ENCODE assay signal across 8 cellular contexts in the genomic region with DNA sequence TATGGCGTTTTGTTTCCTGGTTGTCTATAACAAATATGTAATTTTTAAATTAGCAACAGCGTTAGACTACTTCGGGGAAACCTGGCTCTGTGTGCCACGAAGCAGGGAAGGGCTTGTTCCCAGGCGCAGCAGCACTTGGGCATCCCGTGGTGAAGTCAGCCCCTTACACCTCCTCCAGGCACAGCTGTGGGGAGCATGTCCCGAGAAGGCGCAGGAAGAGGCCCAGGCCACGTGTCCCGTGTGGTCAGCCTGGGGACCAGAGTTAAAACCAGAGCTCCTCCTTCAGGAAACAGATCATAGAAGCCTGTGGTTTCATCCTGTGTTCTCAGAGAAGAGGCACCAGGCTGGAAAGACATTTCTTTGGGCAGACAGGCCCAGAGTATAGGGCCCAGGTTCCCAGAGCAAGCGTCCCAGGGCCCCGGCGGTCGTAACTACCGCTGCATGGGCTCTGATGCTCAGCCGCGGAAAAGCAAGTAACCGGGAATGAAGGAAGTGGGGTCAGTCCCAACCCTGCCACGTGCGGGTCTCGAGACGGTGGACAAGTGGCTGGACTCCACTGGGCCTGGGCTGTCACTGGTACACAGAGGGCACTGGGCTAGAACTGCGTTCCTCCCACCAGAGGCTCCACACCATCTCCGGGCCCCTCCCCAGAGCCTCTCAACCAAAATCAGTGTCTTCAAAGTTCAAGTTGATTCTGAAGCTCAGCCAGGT.
DNase-seq lines count a peak whose midpoint lies in the region; ATAC-seq lines count a peak whose summit lies in the region.

No MANE protein-coding gene starts in this region.

- no peaks in the 10 kb centered on the region for H3K27me3 Mint-ChIP-seq in activated T-cell treated with anti-CD3 and anti-CD28 coated beads, Interleukin-2, amount 50 U/mL, for 24 hours

- H3K4me1 Mint-ChIP-seq in activated T-cell treated with anti-CD3 and anti-CD28 coated beads, Interleukin-2, amount 50 U/mL, for 24 hours (ENCODE audit: low read depth) = peaks cover 21% of the 10 kb centered on the region

- no peak for DNase-seq in activated T-cell treated with anti-CD3 and anti-CD28 coated beads, Interleukin-2, amount 50 U/mL, for 24 hours
- no peak for DNase-seq in activated T-cell treated with anti-CD3 and anti-CD28 coated beads, Interleukin-2, amount 50 U/mL, for 1 hour
- peak; percentile 80 to 84 for DNase-seq in Kasumi-1 (lab: John Stamatoyannopoulos, UW)
- DNase-seq in adipocyte (ENCODE audit: low read depth) = peak; percentile 90
- DNase-seq in stromal cell of bone marrow (ENCODE audit: low read depth) = peak; percentile 91
- no peak for DNase-seq in NCI-H524 treated with DMSO at 0.1 percent for 48 hours (lab: John Stamatoyannopoulos, UW)

- no peaks in the 10 kb centered on the region for H3K9me3 ChIP-seq in adipocyte (ENCODE audit: control insufficient read depth, low read length)
- no peaks in the 10 kb centered on the region for H3K9me3 ChIP-seq in iPS-15b (ENCODE audit: control insufficient read depth, insufficient read depth, low read length)

- no peaks in the 10 kb centered on the region for H3K9me3 Mint-ChIP-seq in activated T-cell treated with anti-CD3 and anti-CD28 coated beads, Interleukin-2, amount 50 U/mL, for 24 hours

- H3K9ac ChIP-seq in adipocyte (ENCODE audit: low read length) (peak overlapping the region; percentile 87), iPS-15b (ENCODE audit: low read depth, low read length) (peak overlapping the region; percentile 12)

- H3K4me3 Mint-ChIP-seq in activated T-cell treated with anti-CD3 and anti-CD28 coated beads, Interleukin-2, amount 50 U/mL, for 24 hours = peak overlapping the region; percentile 36

- H3K27me3 ChIP-seq in adipocyte (replicated peaks; ENCODE audit: control insufficient read depth, insufficient read depth, low read length) (no peaks in the 10 kb centered on the region), iPS-15b (ENCODE audit: control insufficient read depth, insufficient read depth, low read length) (no peaks in the 10 kb centered on the region)

- peaks cover 61% of the 10 kb centered on the region for H3K36me3 Mint-ChIP-seq in activated T-cell treated with anti-CD3 and anti-CD28 coated beads, Interleukin-2, amount 50 U/mL, for 24 hours (ENCODE audit: low read depth)

- H3K4me1 ChIP-seq in adipocyte (ENCODE audit: control insufficient read depth, insufficient read depth, low read length) = peaks cover 19% of the 10 kb centered on the region
- peaks cover 2% of the 10 kb centered on the region for H3K4me1 ChIP-seq in iPS-15b (ENCODE audit: control insufficient read depth, insufficient read depth, low read length)

- H3K4me3 ChIP-seq in adipocyte (ENCODE audit: low read length) = peak overlapping the region; percentile 62
- H3K4me3 ChIP-seq in iPS-15b (ENCODE audit: low read depth, low read length) = no peak overlapping the region

- no peaks in the 10 kb centered on the region for H3K36me3 ChIP-seq in adipocyte (ENCODE audit: control insufficient read depth, insufficient read depth, low read length, severe bottlenecking)
- peaks cover 16% of the 10 kb centered on the region for H3K36me3 ChIP-seq in iPS-15b (ENCODE audit: control insufficient read depth, insufficient read depth, low read length)

- peak overlapping the region; percentile 76 for H3K27ac Mint-ChIP-seq in activated T-cell treated with anti-CD3 and anti-CD28 coated beads, Interleukin-2, amount 50 U/mL, for 24 hours

- no peak for ATAC-seq in HG03280 (IDR thresholded peaks at IDR 0.05; ENCODE audit: unreplicated experiment)

Comparison
In these comparisons a context has a peak if more than half of its experiments do, and no peak if none do; other contexts are left out.
1. DNase-seq: peak in Kasumi-1 (2 of 2), adipocyte (single experiment) and stromal cell of bone marrow (single experiment); none in activated T-cell treated with anti-CD3 and anti-CD28 coated beads, Interleukin-2, amount 50 U/mL, for 24 hours (single experiment), activated T-cell treated with anti-CD3 and anti-CD28 coated beads, Interleukin-2, amount 50 U/mL, for 1 hour (single experiment) and NCI-H524 treated with DMSO at 0.1 percent for 48 hours (single experiment).